ENCODE assay signal across 8 cellular contexts in genomic region chr11:113730887-113731726, GRCh38. TPM values are rescaled to one million over a fixed set of nuclear protein-coding genes. Genes with fewer than 3 reads are reported as not detected.
A peak's percentile ranks its signal among the peaks of the same experiment; 100 is the strongest.
DNase-seq lines count a peak whose midpoint lies in the region; ATAC-seq, FAIRE-seq and TF ChIP-seq lines count a peak whose summit lies in the region.

No MANE protein-coding gene starts in this region.

- H3K27me3 ChIP-seq in GM23248 (replicated peaks; ENCODE audit: insufficient read depth) (no peaks in the 10 kb centered on the region), liver (ENCODE audit: control insufficient read depth in 4 of 4, insufficient read depth in 4 of 4, low read length in 3 of 4) (no peaks in the 10 kb centered on the region)
- H3K27me3 ChIP-seq in CD4-positive, alpha-beta T cell (ENCODE audit: control insufficient read depth, insufficient read depth, low read length) = no peaks in the 10 kb centered on the region

- peaks cover 40% of the 10 kb centered on the region for H3K36me3 Mint-ChIP-seq in CD4-positive, alpha-beta T cell (ENCODE audit: low read depth)

- H3K79me2 ChIP-seq in GM23248 (ENCODE audit: insufficient read depth) = no peaks in the 10 kb centered on the region

- CTCF ChIA-PET in A549 (lab: Yijun Ruan, JAX) = interaction anchor here (0.6 to 4.8 kb wide), 25 partner anchors 9 to 1151 kb away, joined by 3 to 50 read pairs (median 4); no protein-coding TSS in a partner anchor
- CTCF ChIA-PET in CD4-positive, alpha-beta T cell (lab: Charles Lee) = no interaction called here

- H3K9me3 ChIP-seq in A549 (no peaks in the 10 kb centered on the region), GM23248 (ENCODE audit: low read depth) (no peaks in the 10 kb centered on the region), liver (ENCODE audit: control insufficient read depth in 4 of 4, low read length in 3 of 4) (no peaks in the 10 kb centered on the region)
- H3K9me3 ChIP-seq in CD4-positive, alpha-beta T cell (ENCODE audit: control insufficient read depth, low read length) = no peaks in the 10 kb centered on the region

- 29% methylated on average over 4 of the region's 4 CpGs for WGBS in A549 (ENCODE audit: missing lambda C conversion rate)
- WGBS in GM23248 (ENCODE audit: low coverage in 1 of 2, low lambda C conversion rate in 2 of 2, missing lambda C conversion rate in 2 of 2), 2 experiments = 29 to 34% methylated on average over 4 of the region's 4 CpGs
- WGBS in liver = 51% methylated on average over 4 of the region's 4 CpGs

- in situ Hi-C loops in GM23248 (cut with MboI) = no loop called here

- H3K27ac ChIP-seq in A549 (no peak overlapping the region), GM23248 (no peak overlapping the region), liver (ENCODE audit: low read depth in 1 of 2, low read length in 2 of 2) (no peak overlapping the region)
- H3K27ac ChIP-seq in CD4-positive, alpha-beta T cell (ENCODE audit: low read depth, low read length) = no peak overlapping the region

- H3K4me3 ChIP-seq in A549 (no peak overlapping the region), GM23248 (no peak overlapping the region), choroid plexus epithelial cell (ENCODE audit: low read depth, low read length) (no peak overlapping the region), liver (ENCODE audit: low read depth in 1 of 3, low read length in 3 of 3) (no peak overlapping the region)

- no peak overlapping the region for H3K4me2 ChIP-seq in A549
- H3K4me2 ChIP-seq in GM23248 (ENCODE audit: unreplicated experiment) = no peak overlapping the region

- H3F3A ChIP-seq in GM23248 (ENCODE audit: insufficient read depth) = peaks cover 7% of the 10 kb centered on the region

- peaks cover under 1% of the 10 kb centered on the region; the same call in 1 of the 2 replicates for H3K36me3 ChIP-seq in GM23248 (ENCODE audit: low read depth)
- H3K36me3 ChIP-seq in liver (ENCODE audit: control insufficient read depth in 4 of 4, insufficient read depth in 3 of 4, low read depth in 1 of 4, low read length in 3 of 4) = peaks cover 3 to 29% (median 17%) of the 10 kb centered on the region in 4 donors

- TF ChIP-seq CTCF in A549 (IDR thresholded peaks at IDR 0.05) = peak; percentile 58
- peak; percentile 87 for TF ChIP-seq CTCF in choroid plexus epithelial cell (conservative IDR thresholded peaks at IDR 0.05; ENCODE audit: low read depth, low read length)
- peak; percentile 25 for TF ChIP-seq CTCF in liver (IDR thresholded peaks at IDR 0.05; ENCODE audit: low read depth, low read length, missing input control)
- no peak for TF ChIP-seq CTCF in CD4-positive, alpha-beta T cell (IDR thresholded peaks at IDR 0.05)

- no peaks in the 10 kb centered on the region for H3K4me1 Mint-ChIP-seq in CD4-positive, alpha-beta T cell (ENCODE audit: low read depth)

- no peak for FAIRE-seq in A549 (lab: Jason Lieb, UNC)

- TF ChIP-seq POLR2A in A549 (IDR thresholded peaks at IDR 0.05; ENCODE audit: low read length) = no peak

- DNase-seq in A549 (ENCODE audit: low read depth in 1 of 2, low spot score in 1 of 2) (peak; percentile 5 to 49), GM23248 (peak; percentile 81), NCI-H748 treated with DMSO at 0.1 percent for 48 hours (lab: John Stamatoyannopoulos, UW) (peak; percentile 32), choroid plexus epithelial cell (ENCODE audit: low read depth) (peak; percentile 87)
- DNase-seq in CD4-positive, alpha-beta T cell = no peak
- DNase-seq in activated CD4-positive, CD25-positive, alpha-beta regulatory T cell treated with anti-CD3 and anti-CD28 coated beads, Interleukin-2, amount 50 U/mL, for 72 hours = no peak

- TF ChIP-seq EP300 in A549 (IDR thresholded peaks at IDR 0.05) = no peak

- H3K4me3 Mint-ChIP-seq in CD4-positive, alpha-beta T cell = no peak overlapping the region

- intact Hi-C loops in CD4-positive, alpha-beta T cell (cut with DNase I, micrococcal nuclease) = loop anchor here (2.0 to 5.0 kb wide), 2 partner anchors 424 to 426 kb away; no protein-coding TSS in a partner anchor

- no peaks in the 10 kb centered on the region for H3K27me3 Mint-ChIP-seq in CD4-positive, alpha-beta T cell

- ATAC-seq in A549 = peak; percentile 72 to 78; a peak in 4 of 6 replicates
- ATAC-seq in CD4-positive, alpha-beta T cell (ENCODE audit: poor library complexity) = no peak
- no peak for ATAC-seq in GM18519 (IDR thresholded peaks at IDR 0.05; ENCODE audit: low FRiP score, unreplicated experiment)

- H3K4me1 ChIP-seq in A549 (no peaks in the 10 kb centered on the region), GM23248 (ENCODE audit: insufficient read depth) (peaks cover 11% of the 10 kb centered on the region), liver (ENCODE audit: control insufficient read depth in 4 of 4, insufficient read depth in 4 of 4, low read length in 3 of 4) (peaks cover 0 to 1% (median 0%) of the 10 kb centered on the region in 4 donors)

- no peaks in the 10 kb centered on the region for H3K9me3 Mint-ChIP-seq in CD4-positive, alpha-beta T cell

- POLR2A ChIA-PET in A549 (lab: Yijun Ruan, JAX) = no interaction called here
- POLR2A ChIA-PET in CD4-positive, alpha-beta T cell (lab: Charles Lee) = no interaction called here

- no peaks in the 10 kb centered on the region for H3K9me2 ChIP-seq in GM23248 (ENCODE audit: insufficient read depth)

- H2AFZ ChIP-seq in GM23248 = no peak overlapping the region

- no peaks in the 10 kb centered on the region for H4K20me1 ChIP-seq in GM23248 (ENCODE audit: insufficient read depth)

- H3K9ac ChIP-seq in GM23248 (no peak overlapping the region), liver (ENCODE audit: low read depth in 1 of 2, low read length in 2 of 2) (no peak overlapping the region)

- TF ChIP-seq RAD21 in A549 (conservative IDR thresholded peaks at IDR 0.05 in 1 of 2, IDR thresholded peaks at IDR 0.05 in 1 of 2) (peak; percentile 70 to 77), liver (IDR thresholded peaks at IDR 0.05) (peak; percentile 79 to 82)

- no peak overlapping the region for H3K27ac Mint-ChIP-seq in CD4-positive, alpha-beta T cell

TF ChIP-seq in A549, 52 proteins besides CTCF, POLR2A, EP300 and RAD21:
- TF ChIP-seq KDM1A (IDR thresholded peaks at IDR 0.05; ENCODE audit: low read depth) (no peak), SMC3 (IDR thresholded peaks at IDR 0.05) (peak; percentile 66)

TF ChIP-seq in liver, 16 proteins besides CTCF, POLR2A, EP300 and RAD21 (continues in another document):
- TF ChIP-seq GABPA (IDR thresholded peaks at IDR 0.05 in 1 of 2, conservative IDR thresholded peaks at IDR 0.05 in 1 of 2) = no peak
- TF ChIP-seq JUND (IDR thresholded peaks at IDR 0.05) = no peak
- TF ChIP-seq TAF1 (conservative IDR thresholded peaks at IDR 0.05) = no peak
- TF ChIP-seq FOXA1 (IDR thresholded peaks at IDR 0.05) = no peak
- TF ChIP-seq MAX (IDR thresholded peaks at IDR 0.05) = no peak
- no peak for TF ChIP-seq RXRA (IDR thresholded peaks at IDR 0.05)
- TF ChIP-seq HNF4G (IDR thresholded peaks at IDR 0.05) = no peak
- TF ChIP-seq ZBTB33 (IDR thresholded peaks at IDR 0.05) = no peak

RNA-seq across cellular contexts. Expression of gene TMPRSS5, which starts 25.0 kb away (rescaled TPM):
- polyA plus RNA-seq in A549 (2011; rRNA removed) (0.12 and 0.15 TPM in 2 replicates), A549 (2017; fragmentation: RNase III; extraction: RNeasy Plus Mini Kit Qiagen cat#74134 plus additional on column Dnase treatment) (0.12 to 0.30 TPM (median 0.18 TPM) in 3 replicates), GM23248 (2016; fragmentation: Nextera tagmentation; extraction: Ambion mirVana) (not detected in 2 replicates), liver (under 1 TPM; 0.08 to 0.39 TPM)
- polyA plus RNA-seq in A549 (2012; cell fraction: cytosol; rRNA removed) = 0.19 and 0.26 TPM in 2 replicates
- 1.7 and 1.9 TPM in 2 replicates for polyA plus RNA-seq in A549 (2012; cell fraction: nucleus; rRNA removed)
- polyA minus RNA-seq in A549 (2011; rRNA and poly(A)+ RNA removed) = 0.17 and 0.19 TPM in 2 replicates
- total RNA-seq in GM23248 (2014; rRNA removed; shearing (Covaris generic)) = not detected in 2 replicates
- under 1 TPM; 0.05 to 0.25 TPM for total RNA-seq in liver
- total RNA-seq in CD4-positive, alpha-beta T cell = 1 to 10 TPM in 1 of 2 experiments, under 1 TPM in 1; 0.81 to 1.6 TPM

RNA-seq across cellular contexts. Expression of gene ZW10, which starts 42.4 kb away (rescaled TPM):
- 12.9 and 13.4 TPM in 2 replicates for polyA plus RNA-seq in A549 (2011; rRNA removed)
- polyA plus RNA-seq in A549 (2012; cell fraction: cytosol; rRNA removed) = 4.6 and 5.0 TPM in 2 replicates
- polyA plus RNA-seq in A549 (2012; cell fraction: nucleus; rRNA removed) = 2.8 and 3.6 TPM in 2 replicates
- 13.9 to 14.1 TPM (median 13.9 TPM) in 3 replicates for polyA plus RNA-seq in A549 (2017; fragmentation: RNase III; extraction: RNeasy Plus Mini Kit Qiagen cat#74134 plus additional on column Dnase treatment)
- 8.1 and 8.5 TPM in 2 replicates for polyA minus RNA-seq in A549 (2011; rRNA and poly(A)+ RNA removed)
- 19.7 and 21.6 TPM in 2 replicates for total RNA-seq in GM23248 (2014; rRNA removed; shearing (Covaris generic))
- 18.0 and 18.1 TPM in 2 replicates for polyA plus RNA-seq in GM23248 (2016; fragmentation: Nextera tagmentation; extraction: Ambion mirVana)
- total RNA-seq in liver = 10 to 100 TPM; 11.7 to 16.8 TPM
- 1 to 10 TPM; 3.7 to 6.9 TPM for polyA plus RNA-seq in liver
- 1 to 10 TPM; 2.0 to 2.2 TPM for total RNA-seq in CD4-positive, alpha-beta T cell

RNA-seq across cellular contexts. Expression of gene CLDN25, which starts 48.5 kb away (rescaled TPM):
- not detected in 2 replicates for polyA plus RNA-seq in A549 (2011; rRNA removed)
- not detected in 2 replicates for polyA plus RNA-seq in A549 (2012; cell fraction: cytosol; rRNA removed)
- polyA plus RNA-seq in A549 (2012; cell fraction: nucleus; rRNA removed) = not detected in 2 replicates
- polyA plus RNA-seq in A549 (2017; fragmentation: RNase III; extraction: RNeasy Plus Mini Kit Qiagen cat#74134 plus additional on column Dnase treatment) = not detected in 3 replicates
- polyA minus RNA-seq in A549 (2011; rRNA and poly(A)+ RNA removed) = not detected in 2 replicates
- total RNA-seq in GM23248 (2014; rRNA removed; shearing (Covaris generic)) = not detected in 2 replicates
- not detected in 2 replicates for polyA plus RNA-seq in GM23248 (2016; fragmentation: Nextera tagmentation; extraction: Ambion mirVana)
- total RNA-seq in liver = not detected
- not detected for polyA plus RNA-seq in liver
- not detected for total RNA-seq in CD4-positive, alpha-beta T cell

Comparison
In these comparisons a context has a peak if more than half of its experiments do, and no peak if none do; other contexts are left out.
1. ATAC-seq: peak in A549 (2 of 2); none in CD4-positive, alpha-beta T cell (single experiment) and GM18519 (single experiment).
2. DNase-seq: peak in A549 (2 of 2), GM23248 (single experiment), NCI-H748 treated with DMSO at 0.1 percent for 48 hours (single experiment) and choroid plexus epithelial cell (single experiment); none in CD4-positive, alpha-beta T cell (0 of 10) and activated CD4-positive, CD25-positive, alpha-beta regulatory T cell treated with anti-CD3 and anti-CD28 coated beads, Interleukin-2, amount 50 U/mL, for 72 hours (single experiment).